In genomic region chr6:46741910-46742309, GRCh38 we compare ENCODE assay signal across 37 cellular contexts. TPM values are rescaled to one million over a fixed set of nuclear protein-coding genes. Genes with fewer than 3 reads are reported as not detected.
"Had no signal": no experiment of that assay in that cellular context is flagged by ENCODE, and none has a peak within 500 bp of the region (broad histone marks: within the 10 kb centered on the region; RNA-seq: fewer than 3 reads in every experiment).

No MANE protein-coding gene starts in this region.

- H3K27ac ChIP-seq: adrenal gland, body of pancreas, brain microvascular endothelial cell, breast epithelium, VCaP had no signal

- H3K27me3 ChIP-seq: adrenal gland, body of pancreas, breast epithelium had no signal

- FAIRE-seq: astrocyte, TTC549 had no signal

- DNase-seq: activated B cell treated with CpG ODN at 0.5 μM for 24 hours; activated CD4-positive, alpha-beta memory T cell treated with anti-CD3 and anti-CD28 coated beads for 36 hours; activated CD4-positive, alpha-beta T cell treated with anti-CD3 and anti-CD28 coated beads for 4 hours; activated CD4-positive, alpha-beta T cell treated with anti-CD3 and anti-CD28 coated beads, Interleukin-2, amount 10 ng/mL, durations not matched to agents 24 days and 14 days; activated CD4-positive, alpha-beta T cell treated with anti-CD3 and anti-CD28 coated beads, Interleukin-2, amount 50 U/mL, for 1 hour; activated CD4-positive, alpha-beta T cell treated with anti-CD3 and anti-CD28 coated beads, Interleukin-2, amount 50 U/mL, for 4 hours; activated CD4-positive, CD25-positive, alpha-beta regulatory T cell treated with anti-CD3 and anti-CD28 coated beads, Interleukin-2, amount 50 U/mL, for 72 hours; activated CD8-positive, alpha-beta memory T cell treated with anti-CD3 and anti-CD28 coated beads, Interleukin-2, amount 50 U/mL, for 4 hours; activated CD8-positive, alpha-beta T cell treated with anti-CD3 and anti-CD28 coated beads for 36 hours; activated effector memory CD4-positive, alpha-beta T cell treated with anti-CD3 and anti-CD28 coated beads, Interleukin-2, amount 50 U/mL, for 16 hours; activated gamma-delta T cell treated with Interleukin-2 at 50 U/mL for 16 hours; activated naive CD4-positive, alpha-beta T cell; activated naive CD4-positive, alpha-beta T cell treated with anti-CD3 and anti-CD28 coated beads for 36 hours; activated naive CD4-positive, alpha-beta T cell treated with anti-CD3 and anti-CD28 coated beads, Interleukin-2, amount 50 U/mL, for 16 hours; activated naive CD8-positive, alpha-beta T cell treated with anti-CD3 and anti-CD28 coated beads for 36 hours; activated T-cell treated with anti-CD3 and anti-CD28 coated beads for 4 hours; activated T-cell treated with anti-CD3 and anti-CD28 coated beads, Interleukin-2, amount 50 U/mL, for 1 hour; activated T-cell treated with anti-CD3 and anti-CD28 coated beads, Interleukin-2, amount 50 U/mL, for 4 hours; activated T-cell treated with anti-CD3 and anti-CD28 coated beads, Interleukin-2, amount 50 U/mL, for 72 hours; adrenal gland; amniotic stem cell; aorta; body of pancreas; brain microvascular endothelial cell; central memory CD4-positive, alpha-beta T cell; T-helper 1 cell; T-helper 2 cell; T-helper 9 cell had no signal

- H3K4me3 ChIP-seq: adrenal gland, body of pancreas, breast epithelium had no signal

- ATAC-seq: activated CD8-positive, alpha-beta T cell treated with anti-CD3 and anti-CD28 coated beads for 36 hours; activated naive CD4-positive, alpha-beta T cell treated with anti-CD3 and anti-CD28 coated beads, Interleukin-2, amount 50 U/mL, for 72 hours; activated T-cell treated with anti-CD3 and anti-CD28 coated beads, Interleukin-2, amount 50 U/mL, for 4 hours; activated T-cell treated with anti-CD3 and anti-CD28 coated beads, Interleukin-2, amount 50 U/mL, for 72 hours; activated T-helper 17 cell treated with anti-CD3 and anti-CD28 coated beads, Interleukin-2, amount 50 U/mL, for 72 hours; body of pancreas had no signal

- H3K9me3 ChIP-seq: adrenal gland, body of pancreas, breast epithelium had no signal

- H3K4me1 ChIP-seq: adrenal gland, body of pancreas, breast epithelium had no signal

- H3K36me3 ChIP-seq: adrenal gland, brain microvascular endothelial cell, breast epithelium had no signal

RNA-seq across cellular contexts. Expression of gene ANKRD66, which starts 4.8 kb away (rescaled TPM):
- total RNA-seq: activated B cell treated with CpG ODN at 0.5 μM for 24 hours; activated CD4-positive, alpha-beta memory T cell treated with anti-CD3 and anti-CD28 coated beads for 36 hours; activated CD4-positive, alpha-beta T cell treated with anti-CD3 and anti-CD28 coated beads, Interleukin-2, amount 10 ng/mL, durations not matched to agents 24 days and 14 days; activated CD8-positive, alpha-beta memory T cell treated with anti-CD3 and anti-CD28 coated beads for 36 hours; activated CD8-positive, alpha-beta T cell treated with anti-CD3 and anti-CD28 coated beads for 36 hours; activated naive CD4-positive, alpha-beta T cell treated with anti-CD3 and anti-CD28 coated beads for 36 hours; activated naive CD4-positive, alpha-beta T cell treated with anti-CD3 and anti-CD28 coated beads, Interleukin-2, amount 50 U/mL, for 72 hours; activated naive CD8-positive, alpha-beta T cell treated with anti-CD3 and anti-CD28 coated beads for 36 hours; activated T-cell treated with anti-CD3 and anti-CD28 coated beads, Interleukin-2, amount 50 U/mL, for 4 hours; activated T-cell treated with anti-CD3 and anti-CD28 coated beads, Interleukin-2, amount 50 U/mL, for 72 hours; activated T-helper 1 cell treated with anti-CD3 and anti-CD28 coated beads, Interleukin-12 subunit alpha, Interleukin-12 subunit beta, Interleukin-2, Interleukin-4 antibody, amounts not matched to agents 30 ng/mL and 10 ng/mL and 1 ng/mL, durations not matched to agents 14 hours and 24 hours and 36 hours; activated T-helper 17 cell treated with anti-CD3 and anti-CD28 coated beads, Interleukin-2, amount 50 U/mL, for 72 hours; adrenal gland; aorta; astrocyte; body of pancreas; breast epithelium; cardiac septum had no signal
- polyA plus RNA-seq: adrenal gland, aorta had no signal

RNA-seq across cellular contexts. Expression of gene PLA2G7, which starts 6.7 kb away (rescaled TPM):
- total RNA-seq: activated CD4-positive, alpha-beta memory T cell treated with anti-CD3 and anti-CD28 coated beads for 36 hours; activated CD4-positive, alpha-beta T cell treated with anti-CD3 and anti-CD28 coated beads, Interleukin-2, amount 10 ng/mL, durations not matched to agents 24 days and 14 days; activated CD8-positive, alpha-beta memory T cell treated with anti-CD3 and anti-CD28 coated beads for 36 hours; activated CD8-positive, alpha-beta T cell treated with anti-CD3 and anti-CD28 coated beads for 36 hours; activated naive CD4-positive, alpha-beta T cell treated with anti-CD3 and anti-CD28 coated beads for 36 hours; activated naive CD4-positive, alpha-beta T cell treated with anti-CD3 and anti-CD28 coated beads, Interleukin-2, amount 50 U/mL, for 72 hours; activated naive CD8-positive, alpha-beta T cell treated with anti-CD3 and anti-CD28 coated beads for 36 hours; activated T-cell treated with anti-CD3 and anti-CD28 coated beads, Interleukin-2, amount 50 U/mL, for 4 hours; activated T-cell treated with anti-CD3 and anti-CD28 coated beads, Interleukin-2, amount 50 U/mL, for 72 hours; activated T-helper 1 cell treated with anti-CD3 and anti-CD28 coated beads, Interleukin-12 subunit alpha, Interleukin-12 subunit beta, Interleukin-2, Interleukin-4 antibody, amounts not matched to agents 30 ng/mL and 10 ng/mL and 1 ng/mL, durations not matched to agents 14 hours and 24 hours and 36 hours; activated T-helper 17 cell treated with anti-CD3 and anti-CD28 coated beads, Interleukin-2, amount 50 U/mL, for 72 hours had no signal

RNA-seq across cellular contexts. Expression of gene MEP1A, which starts 51.3 kb away (rescaled TPM):
- total RNA-seq: activated B cell treated with CpG ODN at 0.5 μM for 24 hours; activated CD4-positive, alpha-beta memory T cell treated with anti-CD3 and anti-CD28 coated beads for 36 hours; activated CD4-positive, alpha-beta T cell treated with anti-CD3 and anti-CD28 coated beads, Interleukin-2, amount 10 ng/mL, durations not matched to agents 24 days and 14 days; activated CD8-positive, alpha-beta memory T cell treated with anti-CD3 and anti-CD28 coated beads for 36 hours; activated CD8-positive, alpha-beta T cell treated with anti-CD3 and anti-CD28 coated beads for 36 hours; activated naive CD4-positive, alpha-beta T cell treated with anti-CD3 and anti-CD28 coated beads for 36 hours; activated naive CD4-positive, alpha-beta T cell treated with anti-CD3 and anti-CD28 coated beads, Interleukin-2, amount 50 U/mL, for 72 hours; activated naive CD8-positive, alpha-beta T cell treated with anti-CD3 and anti-CD28 coated beads for 36 hours; activated T-cell treated with anti-CD3 and anti-CD28 coated beads, Interleukin-2, amount 50 U/mL, for 4 hours; activated T-cell treated with anti-CD3 and anti-CD28 coated beads, Interleukin-2, amount 50 U/mL, for 72 hours; activated T-helper 1 cell treated with anti-CD3 and anti-CD28 coated beads, Interleukin-12 subunit alpha, Interleukin-12 subunit beta, Interleukin-2, Interleukin-4 antibody, amounts not matched to agents 30 ng/mL and 10 ng/mL and 1 ng/mL, durations not matched to agents 14 hours and 24 hours and 36 hours; activated T-helper 17 cell treated with anti-CD3 and anti-CD28 coated beads, Interleukin-2, amount 50 U/mL, for 72 hours; adrenal gland; aorta; astrocyte; body of pancreas; cardiac septum had no signal

RNA-seq across cellular contexts. Expression of gene TDRD6, which starts 54.2 kb away (rescaled TPM):
- total RNA-seq: activated B cell treated with CpG ODN at 0.5 μM for 24 hours; activated CD4-positive, alpha-beta memory T cell treated with anti-CD3 and anti-CD28 coated beads for 36 hours; activated CD4-positive, alpha-beta T cell treated with anti-CD3 and anti-CD28 coated beads, Interleukin-2, amount 10 ng/mL, durations not matched to agents 24 days and 14 days; activated CD8-positive, alpha-beta memory T cell treated with anti-CD3 and anti-CD28 coated beads for 36 hours; activated CD8-positive, alpha-beta T cell treated with anti-CD3 and anti-CD28 coated beads for 36 hours; activated naive CD4-positive, alpha-beta T cell treated with anti-CD3 and anti-CD28 coated beads for 36 hours; activated naive CD4-positive, alpha-beta T cell treated with anti-CD3 and anti-CD28 coated beads, Interleukin-2, amount 50 U/mL, for 72 hours; activated naive CD8-positive, alpha-beta T cell treated with anti-CD3 and anti-CD28 coated beads for 36 hours; activated T-cell treated with anti-CD3 and anti-CD28 coated beads, Interleukin-2, amount 50 U/mL, for 4 hours; activated T-cell treated with anti-CD3 and anti-CD28 coated beads, Interleukin-2, amount 50 U/mL, for 72 hours; activated T-helper 1 cell treated with anti-CD3 and anti-CD28 coated beads, Interleukin-12 subunit alpha, Interleukin-12 subunit beta, Interleukin-2, Interleukin-4 antibody, amounts not matched to agents 30 ng/mL and 10 ng/mL and 1 ng/mL, durations not matched to agents 14 hours and 24 hours and 36 hours; activated T-helper 17 cell treated with anti-CD3 and anti-CD28 coated beads, Interleukin-2, amount 50 U/mL, for 72 hours had no signal
